14 cellular contexts compared by ENCODE assay signal in the genomic region with DNA sequence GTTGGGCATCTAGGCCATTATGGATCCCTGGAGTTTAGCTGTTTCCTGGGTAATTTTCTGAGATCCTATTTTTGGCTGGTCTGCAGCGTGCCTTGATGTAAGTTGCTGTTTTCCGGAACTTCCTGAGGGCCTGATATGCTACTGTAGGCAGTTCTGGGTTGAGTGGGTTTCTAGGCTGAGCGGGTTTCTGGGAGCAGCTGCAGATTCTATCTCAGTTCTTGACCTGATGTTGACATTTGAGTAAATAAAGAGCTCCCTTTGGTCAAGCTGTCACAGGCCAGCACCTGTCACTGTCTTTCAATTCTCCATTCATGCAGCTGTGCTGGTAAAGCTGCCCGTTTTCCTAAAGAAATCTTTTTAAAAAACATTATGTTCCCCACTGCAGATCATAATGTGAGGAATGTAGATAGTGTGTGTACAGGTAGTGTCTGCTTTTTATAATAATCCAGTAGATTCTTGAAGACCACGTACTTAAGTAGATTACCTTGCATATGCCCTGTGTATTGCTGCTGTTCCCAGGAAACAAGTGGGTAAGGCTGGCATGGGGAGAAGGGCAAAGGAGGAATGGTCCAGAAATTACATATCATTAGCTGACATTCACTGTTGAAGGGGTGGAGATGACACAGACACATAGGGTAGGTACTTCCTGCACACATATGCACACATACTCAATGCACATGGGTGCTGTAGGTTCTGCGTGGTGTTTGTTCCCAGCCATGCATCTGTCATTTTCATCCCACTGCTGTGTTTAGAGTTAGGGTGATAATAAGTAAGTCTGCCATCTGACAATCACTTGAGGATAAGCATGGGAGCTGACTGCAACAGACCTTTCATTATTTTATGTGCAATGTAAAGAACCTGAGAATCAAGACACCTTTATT. TPM values are rescaled to one million over a fixed set of nuclear protein-coding genes. Genes with fewer than 3 reads are reported as not detected.
A peak's percentile ranks its signal among the peaks of the same experiment; 100 is the strongest.
DNase-seq lines count a peak whose midpoint lies in the region; ATAC-seq and TF ChIP-seq lines count a peak whose summit lies in the region.
"Had no signal": no experiment of that assay in that cellular context is flagged by ENCODE, and none has a peak within 500 bp of the region (broad histone marks: within the 10 kb centered on the region; RNA-seq: fewer than 3 reads in every experiment).

No MANE protein-coding gene starts in this region.

- DNase-seq in CD4-positive, alpha-beta T cell = no peak
- DNase-seq in DMS53 (lab: John Stamatoyannopoulos, UW) (peak; percentile 81), SHP77 (lab: John Stamatoyannopoulos, UW) (peak; percentile 57 to 73), myocyte (ENCODE audit: low read depth) (peak; percentile 98), GF-D8 (lab: John Stamatoyannopoulos, UW) (no peak), NCI-H1930 (lab: John Stamatoyannopoulos, UW) (no peak), GM20000 (ENCODE audit: low spot score) (no peak)
- DNase-seq: COR-L47; effector CD8-positive, alpha-beta T cell; IMR-90; islet precursor cell; NCI-H1694 treated with DMSO at 0.1 percent for 48 hours; tibial artery had no signal

- ATAC-seq in CD4-positive, alpha-beta T cell (ENCODE audit: poor library complexity) = peak; percentile 59

- CTCF ChIA-PET in CD4-positive, alpha-beta T cell (lab: Charles Lee) = interaction anchor here (1.0 to 2.6 kb wide), 5 partner anchors 8 to 51 kb away, joined by 3 to 14 read pairs (median 3); no protein-coding TSS in a partner anchor

- peak overlapping the region; percentile 60 for H3K27ac ChIP-seq in CD4-positive, alpha-beta T cell (ENCODE audit: low read depth, low read length)
- H3K27ac ChIP-seq: tibial artery had no signal

- no peaks in the 10 kb centered on the region for H3K27me3 Mint-ChIP-seq in CD4-positive, alpha-beta T cell

- no peaks in the 10 kb centered on the region for H3K9me3 ChIP-seq in CD4-positive, alpha-beta T cell (ENCODE audit: control insufficient read depth, low read length)
- H3K9me3 ChIP-seq: tibial artery had no signal

- peak overlapping the region; percentile 87 for H3K27ac Mint-ChIP-seq in CD4-positive, alpha-beta T cell

- POLR2A ChIA-PET in CD4-positive, alpha-beta T cell (lab: Charles Lee) = interaction anchor here (1.0 to 6.4 kb wide), 15 partner anchors 9 to 102 kb away, joined by 3 to 132 read pairs (median 6); a partner anchor contains a TSS

- H3K27me3 ChIP-seq in CD4-positive, alpha-beta T cell (ENCODE audit: control insufficient read depth, insufficient read depth, low read length) = no peaks in the 10 kb centered on the region
- H3K27me3 ChIP-seq: tibial artery had no signal

- no peak for TF ChIP-seq CTCF in CD4-positive, alpha-beta T cell (IDR thresholded peaks at IDR 0.05)
- no peak for TF ChIP-seq CTCF in GM20000 (IDR thresholded peaks at IDR 0.05; ENCODE audit: extremely low read depth, missing control alignments)

- peaks cover 3% of the 10 kb centered on the region for H3K9me3 Mint-ChIP-seq in CD4-positive, alpha-beta T cell

- intact Hi-C loops in CD4-positive, alpha-beta T cell (cut with DNase I, micrococcal nuclease) = loop anchor here in 1 of 2 experiments (1.0 to 2.0 kb wide), 2 partner anchors 9 to 14 kb away; no protein-coding TSS in a partner anchor

- H3K36me3 Mint-ChIP-seq in CD4-positive, alpha-beta T cell (ENCODE audit: low read depth) = peaks cover 99% of the 10 kb centered on the region

- peak overlapping the region; percentile 8 for H3K4me3 Mint-ChIP-seq in CD4-positive, alpha-beta T cell

- H3K4me1 Mint-ChIP-seq in CD4-positive, alpha-beta T cell (ENCODE audit: low read depth) = peaks cover 90% of the 10 kb centered on the region

RNA-seq across cellular contexts. Expression of a gene that starts 25.9 kb away (rescaled TPM):
- total RNA-seq in CD4-positive, alpha-beta T cell = 100 to 1,000 TPM; 128 to 130 TPM
- total RNA-seq in myocyte = 0.45 and 0.57 TPM in 2 replicates
- polyA plus RNA-seq in myocyte (2012) = 0.38 TPM
- total RNA-seq: astrocyte, IMR-90 had no signal
- polyA plus RNA-seq: IMR-90 had no signal

Comparison
In these comparisons a context has a peak if more than half of its experiments do, and no peak if none do; other contexts are left out.
1. DNase-seq: peak in DMS53 (single experiment), SHP77 (2 of 2) and myocyte (single experiment); none in CD4-positive, alpha-beta T cell (0 of 10), GF-D8 (single experiment), NCI-H1930 (0 of 2) and GM20000 (single experiment).
2. RNA of a gene that starts 25.9 kb away (total RNA-seq): 128 to 130 TPM in CD4-positive, alpha-beta T cell; 0.45 to 0.57 TPM in myocyte; every median in the first group is over 10 times any median in the second.